ENCODE assay signal across 8 cellular contexts in genomic region chr1:38046333-38046883, GRCh38. TPM values are rescaled to one million over a fixed set of nuclear protein-coding genes. Genes with fewer than 3 reads are reported as not detected.
DNase-seq lines count a peak whose midpoint lies in the region.

POU3F1 (minus strand) TSS chr1:38046793; CDS start chr1:38046743, 50 bp downstream.

- peak; percentile 56 for DNase-seq in activated T-cell treated with anti-CD3 and anti-CD28 coated beads, Interleukin-2, amount 50 U/mL, for 1 hour
- DNase-seq in activated T-cell treated with anti-CD3 and anti-CD28 coated beads, Interleukin-2, amount 50 U/mL, for 48 hours = no peak
- DNase-seq in Jurkat, Clone E6-1 (ENCODE audit: low read depth, low spot score) = no peak
- DNase-seq in caudate nucleus (lab: John Stamatoyannopoulos, UW) (peak in 4 of 61 donors; percentile 57 to 71 (median 60)), HPDE6-E6E7 (ENCODE audit: extremely low spot score) (no peak), NCI-H2107 treated with DMSO at 0.1 percent for 48 hours (lab: John Stamatoyannopoulos, UW; ENCODE audit: unreplicated experiment) (no peak), germinal center (ENCODE audit: low spot score) (no peak)

- H3K27me3 ChIP-seq in muscle layer of duodenum (ENCODE audit: low read depth, low read length) = peaks cover 51% of the 10 kb centered on the region

- no peaks in the 10 kb centered on the region for H3K36me3 ChIP-seq in muscle layer of duodenum (ENCODE audit: control insufficient read depth in 1 of 2, insufficient read depth in 2 of 2, low read length in 2 of 2)

- no peaks in the 10 kb centered on the region for H3K9me3 ChIP-seq in muscle layer of duodenum (ENCODE audit: control insufficient read depth in 1 of 2, low read length in 2 of 2)

- H3K27ac ChIP-seq in caudate nucleus (ENCODE audit: low read depth, low read length) (peak within 1 kb of the TSS; percentile 30), muscle layer of duodenum (ENCODE audit: low read length) (no peak within 1 kb of the TSS)

- peak within 1 kb of the TSS; percentile 29 for H3K4me3 ChIP-seq in Jurkat, Clone E6-1 (ENCODE audit: low read length)
- peak within 1 kb of the TSS; percentile 42 to 79 for H3K4me3 ChIP-seq in muscle layer of duodenum (ENCODE audit: low read depth in 1 of 2, low read length in 2 of 2)

- H3K4me1 ChIP-seq in muscle layer of duodenum (ENCODE audit: control insufficient read depth in 1 of 2, insufficient read depth in 2 of 2, low read length in 2 of 2) = peaks cover 4 to 28% of the 10 kb centered on the region in 2 donors

RNA-seq across cellular contexts. Expression of gene POU3F1, which starts in this region (rescaled TPM):
- polyA plus RNA-seq in Jurkat, Clone E6-1 (2012; ENCODE audit: insufficient read depth, insufficient read length) = not detected
